In the genomic region with DNA sequence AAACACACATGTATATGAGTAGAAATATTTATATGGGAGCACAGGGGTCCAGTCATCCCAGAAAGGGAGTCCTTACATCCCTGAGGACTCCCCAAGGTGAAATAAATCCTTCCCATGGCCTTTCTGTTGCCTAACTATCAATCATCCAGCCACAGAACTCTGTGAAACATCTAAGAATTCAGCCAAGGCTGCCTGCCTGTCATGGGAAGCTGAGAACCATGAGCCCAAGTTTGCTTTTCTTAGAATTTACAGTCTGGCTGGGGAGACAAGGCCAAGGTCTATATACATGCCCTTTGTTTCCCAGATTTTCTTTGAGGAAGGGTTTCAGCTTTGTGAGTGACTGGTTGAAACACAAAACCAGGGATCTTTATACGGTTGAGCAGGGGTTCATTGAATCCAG, we compare ENCODE assay signal across 11 cellular contexts. TPM values are rescaled to one million over a fixed set of nuclear protein-coding genes. Genes with fewer than 3 reads are reported as not detected.
A peak's percentile ranks its signal among the peaks of the same experiment; 100 is the strongest.
DNase-seq lines count a peak whose midpoint lies in the region; ATAC-seq and TF ChIP-seq lines count a peak whose summit lies in the region.
"Had no signal": no experiment of that assay in that cellular context is flagged by ENCODE, and none has a peak within 500 bp of the region (broad histone marks: within the 10 kb centered on the region; RNA-seq: fewer than 3 reads in every experiment).

No MANE protein-coding gene starts in this region.

- 43% methylated on average over 1 of the region's 1 CpG; no CpG with 5 or more reads in 1 of the 2 donors for WGBS in gastroesophageal sphincter (ENCODE audit: low coverage in 1 of 2), 2 donors
- 0 to 4% methylated on average over 1 of the region's 1 CpG for WGBS in aorta, 2 donors

- H3K4me3 ChIP-seq in adipocyte (ENCODE audit: low read length) (no peak overlapping the region), gastroesophageal sphincter (no peak overlapping the region), parathyroid adenoma (ENCODE audit: low read depth, low read length) (no peak overlapping the region), aorta (ENCODE audit: low read length in 2 of 2) (no peak overlapping the region)
- H3K4me3 ChIP-seq: mucosa of descending colon had no signal

- peak overlapping the region; percentile 52 for H2AFZ ChIP-seq in parathyroid adenoma

- ATAC-seq in gastroesophageal sphincter = no peak
- ATAC-seq in aorta (ENCODE audit: low FRiP score) = peak; percentile 20

- in situ Hi-C loops in ACHN (cut with HindIII; ENCODE audit: low pct_ligation_motif_present, low pct_unique_long_range_greater_than_20kb, low sequenced_read_pairs) = no loop called here

- no peaks in the 10 kb centered on the region for H3K9me3 ChIP-seq in adipocyte (ENCODE audit: control insufficient read depth, low read length)
- no peaks in the 10 kb centered on the region for H3K9me3 ChIP-seq in gastroesophageal sphincter
- H3K9me3 ChIP-seq in parathyroid adenoma (ENCODE audit: control insufficient read depth, low read length) = no peaks in the 10 kb centered on the region
- no peaks in the 10 kb centered on the region for H3K9me3 ChIP-seq in aorta (ENCODE audit: control insufficient read depth, low read length)
- H3K9me3 ChIP-seq: mucosa of descending colon had no signal

- DNase-seq in adipocyte (ENCODE audit: low read depth) (peak; percentile 32), aorta (no peak), ACHN (no peak), GF-D8 (lab: John Stamatoyannopoulos, UW) (no peak)
- DNase-seq in stimulated activated CD4-positive, alpha-beta T cell treated with anti-CD3 and anti-CD28 coated beads, Interleukin-1b, Interleukin-23, amount 100 ng/mL, for 48 hours = no peak
- DNase-seq: activated T-cell treated with anti-CD3 and anti-CD28 coated beads, Interleukin-2, amount 50 U/mL, for 1 hour; DMS79; stimulated activated naive CD4-positive, alpha-beta T cell treated with Interleukin-2 at 50 U/mL for 16 hours had no signal

- intact Hi-C loops in aorta (cut with DNase I) = loop anchor here in 1 of 2 donors (5.0 kb wide), 2 partner anchors 97 to 382 kb away; a partner anchor contains a TSS

- H3K9ac ChIP-seq in adipocyte (ENCODE audit: low read length) (peak overlapping the region; percentile 53), parathyroid adenoma (no peak overlapping the region)

- no peaks in the 10 kb centered on the region for H3K79me2 ChIP-seq in parathyroid adenoma

- TF ChIP-seq CTCF in gastroesophageal sphincter (IDR thresholded peaks at IDR 0.05) (no peak), parathyroid adenoma (IDR thresholded peaks at IDR 0.05) (no peak)

- peak overlapping the region; percentile 72 to 82 (median 76) for H3K27ac ChIP-seq in gastroesophageal sphincter
- H3K27ac ChIP-seq in parathyroid adenoma = peak overlapping the region; percentile 67
- peak overlapping the region; percentile 98 to 99 for H3K27ac ChIP-seq in aorta (ENCODE audit: low read depth in 1 of 2, low read length in 2 of 2)

- TF ChIP-seq EP300 in gastroesophageal sphincter (IDR thresholded peaks at IDR 0.05) = no peak

- no peaks in the 10 kb centered on the region for H3K36me3 ChIP-seq in adipocyte (ENCODE audit: control insufficient read depth, insufficient read depth, low read length, severe bottlenecking)
- no peaks in the 10 kb centered on the region for H3K36me3 ChIP-seq in gastroesophageal sphincter
- no peaks in the 10 kb centered on the region for H3K36me3 ChIP-seq in parathyroid adenoma (ENCODE audit: control insufficient read depth, insufficient read depth, low read length)
- H3K36me3 ChIP-seq in aorta (ENCODE audit: control insufficient read depth in 1 of 2, insufficient read depth in 2 of 2, low read length in 1 of 2) = no peaks in the 10 kb centered on the region

- H3K27me3 ChIP-seq in adipocyte (replicated peaks; ENCODE audit: control insufficient read depth, insufficient read depth, low read length) (peaks cover 9% of the 10 kb centered on the region), gastroesophageal sphincter (no peaks in the 10 kb centered on the region), parathyroid adenoma (ENCODE audit: control insufficient read depth, insufficient read depth, low read length) (no peaks in the 10 kb centered on the region), aorta (ENCODE audit: control insufficient read depth in 1 of 2, insufficient read depth in 2 of 2, low read length in 1 of 2) (no peaks in the 10 kb centered on the region)

- TF ChIP-seq POLR2A in gastroesophageal sphincter (IDR thresholded peaks at IDR 0.05) = no peak

- H3K4me1 ChIP-seq in adipocyte (ENCODE audit: control insufficient read depth, insufficient read depth, low read length) (peaks cover 23% of the 10 kb centered on the region), gastroesophageal sphincter (peaks cover 0 to 50% (median 20%) of the 10 kb centered on the region in 3 donors), parathyroid adenoma (peaks cover 3% of the 10 kb centered on the region), aorta (ENCODE audit: control insufficient read depth in 1 of 2, insufficient read depth in 2 of 2, low read length in 2 of 2) (peaks cover 0 to 2% of the 10 kb centered on the region in 2 donors)

- no peak overlapping the region for H3K4me2 ChIP-seq in parathyroid adenoma (ENCODE audit: low read length)

RNA-seq across cellular contexts. Expression of a gene that starts 15.8 kb away (rescaled TPM):
- total RNA-seq in gastroesophageal sphincter (1 to 10 TPM in 1 of 4 donors, not detected in 3; 4.8 TPM), aorta (under 1 TPM in 1 of 2 donors, not detected in 1; 0.96 TPM)
- polyA plus RNA-seq in aorta = 1 to 10 TPM; 2.1 to 3.0 TPM

RNA-seq across cellular contexts. Expression of a gene that starts 28.7 kb away (rescaled TPM):
- total RNA-seq in gastroesophageal sphincter (10 to 100 TPM; 22.1 to 58.7 (median 53.8) TPM), aorta (100 to 1,000 TPM in 1 of 2 donors, 10 to 100 TPM in 1; 79.5 to 210 TPM)
- polyA plus RNA-seq in aorta = 10 to 100 TPM; 14.4 to 21.2 TPM

RNA-seq across cellular contexts. Expression of a gene that starts 35.9 kb away (rescaled TPM):
- total RNA-seq in gastroesophageal sphincter = 10 to 100 TPM; 40.4 to 71.4 (median 56.0) TPM
- 100 to 1,000 TPM; 100 to 123 TPM for total RNA-seq in aorta
- polyA plus RNA-seq in aorta = 10 to 100 TPM; 12.1 to 32.4 TPM
